In genomic region chr10:7426349-7426748, GRCh38 we compare ENCODE assay signal across 35 cellular contexts.
"Had no signal": no experiment of that assay in that cellular context is flagged by ENCODE, and none has a peak within 500 bp of the region (broad histone marks: within the 10 kb centered on the region; RNA-seq: fewer than 3 reads in every experiment).

No MANE protein-coding gene starts in this region.

- H3K27ac Mint-ChIP-seq: activated B cell treated with CpG ODN at 0.5 μM for 24 hours; activated CD8-positive, alpha-beta T cell treated with anti-CD3 and anti-CD28 coated beads for 36 hours; activated naive CD4-positive, alpha-beta T cell treated with anti-CD3 and anti-CD28 coated beads, Interleukin-2, amount 50 U/mL, for 24 hours; activated naive CD8-positive, alpha-beta T cell treated with anti-CD3 and anti-CD28 coated beads for 36 hours; activated naive CD8-positive, alpha-beta T cell treated with anti-CD3 and anti-CD28 coated beads, Interleukin-2, amount 50 U/mL, for 24 hours; activated T-helper 17 cell treated with anti-CD3 and anti-CD28 coated beads, Interleukin-2, amount 50 U/mL, for 72 hours; T-helper 17 cell; T-helper 2 cell treated with Interferon-gamma antibody and Interleukin-4, amounts not matched to agents 5 μg/mL and 100 μg/mL, for 36 hours had no signal

- FAIRE-seq: endometrium, endothelial cell of umbilical vein, frontal cortex had no signal

- H3K36me3 Mint-ChIP-seq: activated naive CD4-positive, alpha-beta T cell treated with anti-CD3 and anti-CD28 coated beads, Interleukin-2, amount 50 U/mL, for 24 hours; activated naive CD8-positive, alpha-beta T cell treated with anti-CD3 and anti-CD28 coated beads for 36 hours had no signal

- H3K27me3 Mint-ChIP-seq: activated B cell treated with CpG ODN at 0.5 μM for 24 hours; activated CD8-positive, alpha-beta T cell treated with anti-CD3 and anti-CD28 coated beads for 36 hours; activated naive CD4-positive, alpha-beta T cell treated with anti-CD3 and anti-CD28 coated beads, Interleukin-2, amount 50 U/mL, for 24 hours; activated naive CD8-positive, alpha-beta T cell treated with anti-CD3 and anti-CD28 coated beads for 36 hours; activated naive CD8-positive, alpha-beta T cell treated with anti-CD3 and anti-CD28 coated beads, Interleukin-2, amount 50 U/mL, for 24 hours; activated T-helper 17 cell treated with anti-CD3 and anti-CD28 coated beads, Interleukin-2, amount 50 U/mL, for 72 hours had no signal

- H3K9me3 ChIP-seq: adrenal gland, body of pancreas, breast epithelium, colonic mucosa, esophagus squamous epithelium had no signal

- H3K4me1 ChIP-seq: adrenal gland, body of pancreas, breast epithelium, colonic mucosa, esophagus squamous epithelium had no signal

- H3K36me3 ChIP-seq: adrenal gland, breast epithelium, cardiac muscle cell, colonic mucosa, esophagus squamous epithelium, WERI-Rb-1 had no signal

- H3K9me3 Mint-ChIP-seq: activated B cell treated with CpG ODN at 0.5 μM for 24 hours; activated CD8-positive, alpha-beta T cell treated with anti-CD3 and anti-CD28 coated beads for 36 hours; activated naive CD4-positive, alpha-beta T cell treated with anti-CD3 and anti-CD28 coated beads, Interleukin-2, amount 50 U/mL, for 24 hours; activated naive CD8-positive, alpha-beta T cell treated with anti-CD3 and anti-CD28 coated beads for 36 hours; activated naive CD8-positive, alpha-beta T cell treated with anti-CD3 and anti-CD28 coated beads, Interleukin-2, amount 50 U/mL, for 24 hours; activated T-cell treated with anti-CD3 and anti-CD28 coated beads, Interleukin-2, amount 50 U/mL, for 4 hours; activated T-helper 17 cell treated with anti-CD3 and anti-CD28 coated beads, Interleukin-2, amount 50 U/mL, for 72 hours; T-helper 2 cell treated with Interferon-gamma antibody and Interleukin-4, amounts not matched to agents 5 μg/mL and 100 μg/mL, for 36 hours had no signal

- DNase-seq: activated B cell treated with CpG ODN at 0.5 μM for 24 hours; activated CD4-positive, alpha-beta T cell treated with anti-CD3 and anti-CD28 coated beads for 48 hours; activated CD4-positive, alpha-beta T cell treated with anti-CD3 and anti-CD28 coated beads, Interleukin-2, amount 50 U/mL, for 1 hour; activated CD4-positive, alpha-beta T cell treated with anti-CD3 and anti-CD28 coated beads, Interleukin-2, amount 50 U/mL, for 48 hours; activated CD8-positive, alpha-beta memory T cell treated with anti-CD3 and anti-CD28 coated beads for 24 hours; activated CD8-positive, alpha-beta T cell treated with anti-CD3 and anti-CD28 coated beads for 36 hours; activated effector memory CD4-positive, alpha-beta T cell treated with Interleukin-2 at 50 U/mL for 16 hours; activated gamma-delta T cell treated with Interleukin-2 at 50 U/mL for 16 hours; activated naive CD4-positive, alpha-beta T cell treated with Interleukin-2 at 50 U/mL for 16 hours; activated naive CD8-positive, alpha-beta T cell treated with anti-CD3 and anti-CD28 coated beads for 36 hours; activated naive CD8-positive, alpha-beta T cell treated with anti-CD3 and anti-CD28 coated beads, Interleukin-2, amount 50 U/mL, for 24 hours; activated T-cell treated with anti-CD3 and anti-CD28 coated beads, Interleukin-2, amount 50 U/mL, for 4 hours; adrenal gland; amygdala; aorta; body of pancreas; central memory CD4-positive, alpha-beta T cell; cerebellar nuclear complex; colonic mucosa; effector CD8-positive, alpha-beta T cell; esophagus squamous epithelium; head of caudate nucleus; T-helper 17 cell; T1000; WERI-Rb-1 had no signal

- H3K4me3 Mint-ChIP-seq: activated B cell treated with CpG ODN at 0.5 μM for 24 hours; activated CD8-positive, alpha-beta T cell treated with anti-CD3 and anti-CD28 coated beads for 36 hours; activated naive CD4-positive, alpha-beta T cell treated with anti-CD3 and anti-CD28 coated beads, Interleukin-2, amount 50 U/mL, for 24 hours; activated naive CD8-positive, alpha-beta T cell treated with anti-CD3 and anti-CD28 coated beads for 36 hours; activated naive CD8-positive, alpha-beta T cell treated with anti-CD3 and anti-CD28 coated beads, Interleukin-2, amount 50 U/mL, for 24 hours; activated T-cell treated with anti-CD3 and anti-CD28 coated beads, Interleukin-2, amount 50 U/mL, for 4 hours; activated T-helper 17 cell treated with anti-CD3 and anti-CD28 coated beads, Interleukin-2, amount 50 U/mL, for 72 hours; T-helper 17 cell; T-helper 2 cell treated with Interferon-gamma antibody and Interleukin-4, amounts not matched to agents 5 μg/mL and 100 μg/mL, for 36 hours had no signal

- ATAC-seq: activated CD4-positive, CD25-positive, alpha-beta regulatory T cell treated with anti-CD3 and anti-CD28 coated beads, Interleukin-2, amount 50 U/mL, for 24 hours; activated CD8-positive, alpha-beta T cell treated with anti-CD3 and anti-CD28 coated beads for 36 hours; activated naive CD8-positive, alpha-beta T cell treated with anti-CD3 and anti-CD28 coated beads, Interleukin-2, amount 50 U/mL, for 24 hours; activated T-cell treated with anti-CD3 and anti-CD28 coated beads, Interleukin-2, amount 50 U/mL, for 4 hours; activated T-helper 17 cell treated with anti-CD3 and anti-CD28 coated beads, Interleukin-2, amount 50 U/mL, for 72 hours; body of pancreas; T-helper 17 cell had no signal

- H3K27me3 ChIP-seq: adrenal gland, body of pancreas, breast epithelium, colonic mucosa had no signal

- H3K27ac ChIP-seq: adrenal gland, body of pancreas, breast epithelium, cardiac muscle cell, colonic mucosa, epithelial cell of prostate, esophagus squamous epithelium, WERI-Rb-1 had no signal

- H3K4me3 ChIP-seq: adrenal gland, body of pancreas, breast epithelium, cardiac muscle cell, colonic mucosa, esophagus squamous epithelium had no signal
